24 cellular contexts compared by ENCODE assay signal in genomic region chr3:122898298-122898697, GRCh38.
"Had no signal": no experiment of that assay in that cellular context is flagged by ENCODE, and none has a peak within 500 bp of the region (broad histone marks: within the 10 kb centered on the region; RNA-seq: fewer than 3 reads in every experiment).

No MANE protein-coding gene starts in this region.

- H3K9me3 ChIP-seq: SJSA1 had no signal

- H3K27ac ChIP-seq: SJSA1 had no signal

- H3K4me3 ChIP-seq: SJSA1 had no signal

- H3K36me3 ChIP-seq: SJSA1 had no signal

- H3K4me1 ChIP-seq: SJSA1 had no signal

- ATAC-seq: activated CD4-positive, CD25-positive, alpha-beta regulatory T cell treated with anti-CD3 and anti-CD28 coated beads, Interleukin-2, amount 50 U/mL, for 24 hours; activated CD8-positive, alpha-beta T cell treated with anti-CD3 and anti-CD28 coated beads for 36 hours; activated T-cell treated with anti-CD3 and anti-CD28 coated beads, Interleukin-2, amount 50 U/mL, for 72 hours; Panc1; SK-N-SH treated with all-trans-retinoic acid at 6 μM for 48 hours had no signal

- H3K27me3 ChIP-seq: SJSA1 had no signal

- DNase-seq: activated CD4-positive, alpha-beta T cell treated with anti-CD3 and anti-CD28 coated beads for 4 hours; activated CD8-positive, alpha-beta memory T cell treated with anti-CD3 and anti-CD28 coated beads, Interleukin-2, amount 50 U/mL, for 4 hours; activated CD8-positive, alpha-beta T cell treated with anti-CD3 and anti-CD28 coated beads for 36 hours; activated gamma-delta T cell treated with Interleukin-2 at 50 U/mL for 16 hours; activated naive CD4-positive, alpha-beta T cell treated with anti-CD3 and anti-CD28 coated beads, Interleukin-2, amount 10 ng/mL, durations not matched to agents 7 days and 5 days; activated naive CD8-positive, alpha-beta T cell treated with anti-CD3 and anti-CD28 coated beads for 36 hours; activated T-cell treated with anti-CD3 and anti-CD28 coated beads, Interleukin-2, amount 50 U/mL, for 72 hours; central memory CD4-positive, alpha-beta T cell; MM.1S; NCI-H1105; NCI-H1436; NCI-H1694 treated with DMSO at 0.1 percent for 48 hours; NCI-H2029 treated with DMSO at 0.1 percent for 48 hours; NCI-H2227 treated with DMSO at 0.1 percent for 48 hours; NCI-H526; NCI-H774; NK-92 treated with Interleukin-12 subunit alpha and Interleukin-12 subunit beta, amount 100 ng/mL, for 24 hours; OCI-M1; RPMI8226; SHP77 had no signal
